Comparison of ENCODE assay signal across 8 cellular contexts in genomic region chr20:3786126-3786484, GRCh38. TPM values are rescaled to one million over a fixed set of nuclear protein-coding genes. Genes with fewer than 3 reads are reported as not detected.
DNase-seq lines count a peak whose midpoint lies in the region; ATAC-seq, FAIRE-seq and TF ChIP-seq lines count a peak whose summit lies in the region.

No MANE protein-coding gene starts in this region.

- in situ Hi-C loops in astrocyte of the spinal cord (cut with HindIII; ENCODE audit: low sequenced_read_pairs), result no loop called here

- peak overlapping the region; percentile 60 for H3K27ac ChIP-seq in ACC112 (ENCODE audit: low read depth, low read length)
- no peak overlapping the region for H3K27ac ChIP-seq in PC-9
- H3K27ac ChIP-seq in small intestine (ENCODE audit: low read depth in 1 of 2, low read length in 1 of 2), result peak overlapping the region; percentile 52 to 70

- H3K36me3 ChIP-seq in ACC112 (ENCODE audit: insufficient read depth, low read length) (peaks cover 2% of the 10 kb centered on the region; the same call in 1 of the 2 replicates), PC-9 (ENCODE audit: low read depth) (no peaks in the 10 kb centered on the region), small intestine (ENCODE audit: control insufficient read depth in 2 of 2, insufficient read depth in 2 of 2, low read length in 2 of 2) (peaks cover 0 to 2% of the 10 kb centered on the region in 2 donors)

- peak overlapping the region; percentile 98 for H3K4me3 ChIP-seq in ACC112 (ENCODE audit: low read depth, low read length)
- peak overlapping the region; percentile 68 for H3K4me3 ChIP-seq in PC-9
- H3K4me3 ChIP-seq in astrocyte of the spinal cord (ENCODE audit: low read depth, low read length), result peak overlapping the region; percentile 65
- H3K4me3 ChIP-seq in iPS-18c (ENCODE audit: insufficient read depth, low read depth, low read length), result peak overlapping the region; percentile 62
- H3K4me3 ChIP-seq in small intestine (ENCODE audit: low read depth in 1 of 2, low read length in 2 of 2), result peak overlapping the region; percentile 65 to 91

- H3K79me2 ChIP-seq in ACC112 (ENCODE audit: control insufficient read depth, insufficient read depth, low read length, unreplicated experiment) (peaks cover 32% of the 10 kb centered on the region), PC-9 (ENCODE audit: low read depth) (peaks cover 34% of the 10 kb centered on the region)

- H3K4me1 ChIP-seq in ACC112 (ENCODE audit: control insufficient read depth, insufficient read depth, low read length, unreplicated experiment) (peaks cover 36% of the 10 kb centered on the region), PC-9 (replicated peaks; ENCODE audit: insufficient read depth) (peaks cover 36% of the 10 kb centered on the region), small intestine (ENCODE audit: control insufficient read depth in 2 of 2, insufficient read depth in 1 of 2, low read depth in 1 of 2, low read length in 1 of 2) (peaks cover 4 to 11% of the 10 kb centered on the region in 2 donors)

- H3K27me3 ChIP-seq in ACC112 (ENCODE audit: insufficient read depth, low read length), result no peaks in the 10 kb centered on the region
- H3K27me3 ChIP-seq in PC-9 (ENCODE audit: insufficient read depth, low read depth), result no peaks in the 10 kb centered on the region
- H3K27me3 ChIP-seq in small intestine (ENCODE audit: control insufficient read depth in 2 of 2, insufficient read depth in 2 of 2, low read length in 2 of 2), result no peaks in the 10 kb centered on the region

- ATAC-seq in HG03025 (IDR thresholded peaks at IDR 0.05; ENCODE audit: low FRiP score, unreplicated experiment) (peak; percentile 18), GM18873 (IDR thresholded peaks at IDR 0.05; ENCODE audit: low FRiP score, unreplicated experiment) (no peak)

- H4K20me1 ChIP-seq in PC-9 (ENCODE audit: insufficient read depth), result peaks cover 38% of the 10 kb centered on the region

- no peaks in the 10 kb centered on the region for H3K9me3 ChIP-seq in PC-9 (ENCODE audit: insufficient read depth, low read depth)
- no peaks in the 10 kb centered on the region for H3K9me3 ChIP-seq in iPS-18c (ENCODE audit: control insufficient read depth, insufficient read depth, low read length)
- H3K9me3 ChIP-seq in small intestine (ENCODE audit: control insufficient read depth, low read depth), result no peaks in the 10 kb centered on the region

- BruUV-seq in PC-9 (replicated peaks; lab: Mats Ljungman, UMichigan), result no TSS peak

- peaks cover 24% of the 10 kb centered on the region for H3F3A ChIP-seq in PC-9 (ENCODE audit: insufficient read depth, low read depth)

- H2AFZ ChIP-seq in ACC112 (ENCODE audit: low read length, unreplicated experiment) (no peak overlapping the region), PC-9 (no peak overlapping the region; the same call in 1 of the 2 replicates)

- FAIRE-seq in GM12892 (lab: Jason Lieb, UNC), result no peak
- FAIRE-seq in small intestine (lab: Jason Lieb, UNC), result no peak

- peak; percentile 50 for DNase-seq in GM12892 (ENCODE audit: insufficient read length)
- DNase-seq in PC-9, result peak; percentile 51 to 53
- DNase-seq in astrocyte of the spinal cord (ENCODE audit: low read depth, low spot score), result peak; percentile 62
- peak; percentile 39 for DNase-seq in small intestine

- no peak for TF ChIP-seq CTCF in PC-9 (conservative IDR thresholded peaks at IDR 0.05)
- no peak for TF ChIP-seq CTCF in astrocyte of the spinal cord (IDR thresholded peaks at IDR 0.05; ENCODE audit: low read depth, low read length)

- H3K4me2 ChIP-seq in PC-9, result peak overlapping the region; percentile 97

- POLR2A ChIA-PET in PC-9 (lab: Charles Lee; ENCODE audit: unreplicated experiment), result interaction anchor here (0.6 to 1.0 kb wide), 4 partner anchors 9 to 98 kb away, joined by 3 to 7 read pairs (median 4); no protein-coding TSS in a partner anchor

- CTCF ChIA-PET in PC-9 (lab: Charles Lee), result interaction anchor here (0.6 to 2.1 kb wide), 3 partner anchors 17 to 35 kb away, joined by 3 to 6 read pairs (median 5); partner anchors contain the start of gene AP5S1

- no peaks in the 10 kb centered on the region for H3K9me2 ChIP-seq in PC-9 (ENCODE audit: insufficient read depth)

- intact Hi-C loops in PC-9 (cut with micrococcal nuclease; ENCODE audit: unreplicated experiment), result loop anchor here (1.0 to 10.0 kb wide), 5 partner anchors 34 to 319 kb away; partner anchors contain the start of genes AP5S1, MAVS and RNF24

- TF ChIP-seq POLR2A in GM12892 (IDR thresholded peaks at IDR 0.05; ENCODE audit: low read depth, low read length), result no peak

- WGBS in small intestine, 3 donors, result 1 to 4% (median 3%) methylated on average over 24 to 35 of the region's 35 CpGs

RNA-seq across cellular contexts. Expression of gene CENPB, which starts 0.4 kb away (rescaled TPM):
- 10.4 TPM for polyA plus RNA-seq in GM12892 (2012; ENCODE audit: missing spikeins)
- total RNA-seq in PC-9 (2021), result 70.8 and 82.9 TPM in 2 replicates
- polyA plus RNA-seq in small intestine, result 10 to 100 TPM; 60.4 to 73.2 (median 60.5) TPM

RNA-seq across cellular contexts. Expression of gene SPEF1, which starts 4.9 kb away (rescaled TPM):
- not detected for polyA plus RNA-seq in GM12892 (2012; ENCODE audit: missing spikeins)
- 2.6 and 2.7 TPM in 2 replicates for total RNA-seq in PC-9 (2021)
- under 1 TPM in 1 of 3 donors, not detected in 2; 0.06 TPM for polyA plus RNA-seq in small intestine

RNA-seq across cellular contexts. Expression of gene CDC25B, which starts 10.0 kb away (rescaled TPM):
- polyA plus RNA-seq in GM12892 (2012; ENCODE audit: missing spikeins), result 13.1 TPM
- total RNA-seq in PC-9 (2021), result 83.5 and 91.0 TPM in 2 replicates
- polyA plus RNA-seq in small intestine, result 10 to 100 TPM; 15.7 to 53.8 (median 15.9) TPM

RNA-seq across cellular contexts. Expression of gene ADISSP, which starts 18.6 kb away (rescaled TPM):
- 18.2 TPM for polyA plus RNA-seq in GM12892 (2012; ENCODE audit: missing spikeins)
- 86.9 and 95.0 TPM in 2 replicates for total RNA-seq in PC-9 (2021)
- polyA plus RNA-seq in small intestine, result 10 to 100 TPM in 2 of 3 donors, 1 to 10 TPM in 1; 5.8 to 38.4 (median 14.3) TPM

RNA-seq across cellular contexts. Expression of gene AP5S1, which starts 34.2 kb away (rescaled TPM):
- 3.2 TPM for polyA plus RNA-seq in GM12892 (2012; ENCODE audit: missing spikeins)
- total RNA-seq in PC-9 (2021), result 18.3 and 20.0 TPM in 2 replicates
- 10 to 100 TPM; 11.6 to 14.7 (median 12.4) TPM for polyA plus RNA-seq in small intestine
